Comparison of ENCODE assay signal across 12 cellular contexts in the genomic region with DNA sequence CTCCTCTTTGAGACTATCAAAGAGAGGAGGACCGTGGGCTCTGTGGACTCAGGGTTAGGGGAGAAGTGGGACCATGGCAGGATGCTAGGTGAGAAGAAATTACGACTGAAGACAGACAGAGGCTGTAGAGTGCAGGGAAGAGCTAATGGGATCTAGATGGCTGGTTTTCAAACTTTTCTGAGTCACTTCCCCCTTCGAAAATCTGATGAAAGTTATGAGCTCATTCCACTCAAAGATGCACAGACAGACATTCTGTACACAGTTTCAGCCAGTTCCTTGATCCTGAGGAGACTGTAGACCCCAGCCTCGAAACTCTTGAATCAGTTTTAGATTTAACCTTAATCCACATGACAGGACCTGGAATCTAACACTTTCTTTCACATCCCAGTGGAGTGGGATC. TPM values are rescaled to one million over a fixed set of nuclear protein-coding genes. Genes with fewer than 3 reads are reported as not detected.
A peak's percentile ranks its signal among the peaks of the same experiment; 100 is the strongest.
DNase-seq lines count a peak whose midpoint lies in the region; ATAC-seq, FAIRE-seq and TF ChIP-seq lines count a peak whose summit lies in the region.
"Had no signal": no experiment of that assay in that cellular context is flagged by ENCODE, and none has a peak within 500 bp of the region (broad histone marks: within the 10 kb centered on the region; RNA-seq: fewer than 3 reads in every experiment).

No MANE protein-coding gene starts in this region.

- H3F3A ChIP-seq in PC-3 (ENCODE audit: low read length, unreplicated experiment) (no peaks in the 10 kb centered on the region), neural progenitor cell (ENCODE audit: low read depth) (no peaks in the 10 kb centered on the region)

- 59% methylated on average over 4 of the region's 4 CpGs for WGBS in GM12878 (ENCODE audit: insufficient coverage, insufficient replicate concordance, low lambda C conversion rate, missing lambda C conversion rate)

- no peaks in the 10 kb centered on the region for H3K9me2 ChIP-seq in PC-3 (replicated peaks; ENCODE audit: low read length)

- no peak overlapping the region for H3K4me3 Mint-ChIP-seq in neural progenitor cell

- H3K27ac Mint-ChIP-seq in neural progenitor cell = peak overlapping the region; percentile 87

- H3K4me1 ChIP-seq in PC-3 (ENCODE audit: insufficient read depth, low read length) (peaks cover 15% of the 10 kb centered on the region; the same call in 1 of the 2 replicates), GM12878 (ENCODE audit: control insufficient read depth, insufficient read depth, low read length) (peaks cover 69% of the 10 kb centered on the region), neural progenitor cell (peaks cover 12% of the 10 kb centered on the region)

- peaks cover 38% of the 10 kb centered on the region for H3K4me1 Mint-ChIP-seq in neural progenitor cell

- intact Hi-C loops in PC-3 (cut with micrococcal nuclease) = no loop called here
- intact Hi-C loops in GM12878 (cut with micrococcal nuclease; ENCODE audit: unreplicated experiment) = no loop called here
- intact Hi-C loops in Right ventricle myocardium inferior (cut with DNase I) = no loop called here

- H3K27me3 Mint-ChIP-seq in neural progenitor cell (ENCODE audit: insufficient read depth, low read depth) = peaks cover 5% of the 10 kb centered on the region

- SMC1A ChIA-PET in GM12878 (lab: Charles Lee; ENCODE audit: uncharacterized antibody, unreplicated experiment) = interaction anchor here (1.0 to 3.1 kb wide), 5 partner anchors 19 to 155 kb away, joined by 3 to 19 read pairs (median 3); no protein-coding TSS in a partner anchor

- no peaks in the 10 kb centered on the region for H3K79me2 ChIP-seq in PC-3 (ENCODE audit: low read length)
- no peaks in the 10 kb centered on the region for H3K79me2 ChIP-seq in GM12878 (ENCODE audit: control insufficient read depth, insufficient read depth, low read length)
- no peaks in the 10 kb centered on the region for H3K79me2 ChIP-seq in neural progenitor cell (ENCODE audit: low read depth)
- H3K79me2 ChIP-seq: parathyroid adenoma had no signal

- H2AFZ ChIP-seq in PC-3 (ENCODE audit: low read length) = no peak overlapping the region
- H2AFZ ChIP-seq in GM12878 (ENCODE audit: control insufficient read depth, low read depth, low read length) = no peak overlapping the region
- H2AFZ ChIP-seq in neural progenitor cell (replicated peaks) = no peak overlapping the region
- H2AFZ ChIP-seq: parathyroid adenoma had no signal

- no peak for TF ChIP-seq RAD21 in GM12878 (IDR thresholded peaks at IDR 0.05; ENCODE audit: insufficient read depth, low read depth, low read length)

- H3K36me3 Mint-ChIP-seq in neural progenitor cell = no peaks in the 10 kb centered on the region

- H3K4me3 ChIP-seq in PC-3 (ENCODE audit: low read length) = no peak overlapping the region
- no peak overlapping the region for H3K4me3 ChIP-seq in GM12878
- H3K4me3 ChIP-seq in neural progenitor cell = no peak overlapping the region

- H3K9me3 ChIP-seq in PC-3 (ENCODE audit: low read length) = no peaks in the 10 kb centered on the region
- H3K9me3 ChIP-seq in GM12878 (replicated peaks; ENCODE audit: control insufficient read depth, insufficient read depth, low read length) = no peaks in the 10 kb centered on the region
- no peaks in the 10 kb centered on the region for H3K9me3 ChIP-seq in neural progenitor cell (ENCODE audit: low read depth)

- no TSS peak for BruUV-seq in PC-3 (replicated peaks; lab: Mats Ljungman, UMichigan)
- no TSS peak for BruUV-seq in GM12878 (replicated peaks; lab: Mats Ljungman, UMichigan)

- no peaks in the 10 kb centered on the region for H4K20me1 ChIP-seq in PC-3 (ENCODE audit: low read length)
- H4K20me1 ChIP-seq in GM12878 (ENCODE audit: control insufficient read depth, insufficient read depth) = no peaks in the 10 kb centered on the region
- no peaks in the 10 kb centered on the region for H4K20me1 ChIP-seq in neural progenitor cell (ENCODE audit: low read depth)

- H3K4me2 ChIP-seq in PC-3 (ENCODE audit: low read length) = no peak overlapping the region
- H3K4me2 ChIP-seq in GM12878 (ENCODE audit: control insufficient read depth, insufficient read depth) = no peak overlapping the region
- no peak overlapping the region for H3K4me2 ChIP-seq in neural progenitor cell

- no peak for TF ChIP-seq POLR2A in GM12878 (IDR thresholded peaks at IDR 0.05; ENCODE audit: low read depth, low read length)

- ATAC-seq in PC-3 = peak; percentile 72
- no peak for ATAC-seq in GM12878
- ATAC-seq in Right ventricle myocardium inferior = no peak

- H3K36me3 ChIP-seq in PC-3 (ENCODE audit: low read depth, low read length) (no peaks in the 10 kb centered on the region), GM12878 (ENCODE audit: control insufficient read depth in 2 of 2, insufficient read depth in 2 of 2, low read length in 1 of 2) (no peaks in the 10 kb centered on the region), neural progenitor cell (no peaks in the 10 kb centered on the region)

- CTCF ChIA-PET in PC-3 (lab: Charles Lee) = interaction anchor here (1.0 kb wide), 1 partner anchor 41 kb away, joined by 3 read pairs; a partner anchor contains a TSS
- CTCF ChIA-PET in GM12878 (lab: Yijun Ruan, JAX) = interaction anchor here (0.9 to 4.6 kb wide), 6 partner anchors 20 to 251 kb away, joined by 3 to 17 read pairs (median 4); a partner anchor contains a TSS

- no peak for FAIRE-seq in GM12878 (lab: Jason Lieb, UNC)
- FAIRE-seq: A204.1 had no signal

- TF ChIP-seq EP300 in GM12878 (IDR thresholded peaks at IDR 0.05; ENCODE audit: borderline replicate concordance in 1 of 2, control insufficient read depth in 1 of 2, low read depth in 2 of 2, low read length in 2 of 2) = no peak

- in situ Hi-C loops in GM12878 (cut with MboI) = no loop called here

- H3K27ac ChIP-seq in PC-3 (ENCODE audit: low read length) (no peak overlapping the region), GM12878 (ENCODE audit: control insufficient read depth, insufficient read depth) (no peak overlapping the region), neural progenitor cell (no peak overlapping the region)
- H3K27ac ChIP-seq: parathyroid adenoma had no signal

- DNase-seq in SIG-M5 treated with dmso at 0.1 percent for 504 hours (lab: John Stamatoyannopoulos, UW; ENCODE audit: unreplicated experiment) (peak; percentile 26), SIG-M5 (lab: John Stamatoyannopoulos, UW) (no peak), PC-3 (peak; percentile 59), GM12878 (ENCODE audit: low read depth, low spot score) (no peak), neural progenitor cell (ENCODE audit: low spot score) (no peak), Right ventricle myocardium inferior (ENCODE audit: missing footprints) (no peak), NCI-H526 (lab: John Stamatoyannopoulos, UW) (no peak), midbrain (lab: John Stamatoyannopoulos, UW) (no peak)
- DNase-seq: stimulated activated CD4-positive, alpha-beta T cell treated with anti-CD3 and anti-CD28 coated beads, Interleukin-4, amount 100 ng/mL, for 24 hours had no signal

- H3K27me3 ChIP-seq in PC-3 (ENCODE audit: low read length) (no peaks in the 10 kb centered on the region), GM12878 (replicated peaks in 1 of 2; ENCODE audit: control insufficient read depth in 2 of 2, insufficient read depth in 2 of 2, low read length in 1 of 2) (no peaks in the 10 kb centered on the region), neural progenitor cell (no peaks in the 10 kb centered on the region)

- H3K9me3 Mint-ChIP-seq in neural progenitor cell = peaks cover 3% of the 10 kb centered on the region

- RAD21 ChIA-PET in GM12878 (lab: Charles Lee; ENCODE audit: unreplicated experiment) = interaction anchor here (2.6 kb wide), 1 partner anchor 22 kb away, joined by 10 read pairs; no protein-coding TSS in a partner anchor

- H3K9ac ChIP-seq in PC-3 (ENCODE audit: low read length) = no peak overlapping the region
- H3K9ac ChIP-seq in GM12878 (ENCODE audit: control insufficient read depth, insufficient read depth, low read length) = no peak overlapping the region
- no peak overlapping the region for H3K9ac ChIP-seq in neural progenitor cell
- H3K9ac ChIP-seq: parathyroid adenoma had no signal

- POLR2A ChIA-PET in PC-3 (lab: Charles Lee; ENCODE audit: unreplicated experiment) (interaction anchor here (0.5 to 0.7 kb wide), 3 partner anchors 23 to 908 kb away, joined by 3 read pairs; no protein-coding TSS in a partner anchor), GM12878 (lab: Charles Lee) (no interaction called here)

- no peak for TF ChIP-seq CTCF in PC-3 (conservative IDR thresholded peaks at IDR 0.05; ENCODE audit: low read depth, low read length)
- no peak for TF ChIP-seq CTCF in GM12878 (IDR thresholded peaks at IDR 0.05 in 2 of 3, conservative IDR thresholded peaks at IDR 0.05 in 1 of 3; ENCODE audit: control insufficient read depth in 2 of 3, extremely low read depth in 1 of 3, insufficient read depth in 1 of 3, low read depth in 3 of 3, low read length in 3 of 3)
- TF ChIP-seq CTCF in neural progenitor cell (IDR thresholded peaks at IDR 0.05) = no peak

TF ChIP-seq in GM12878, 131 proteins besides CTCF, POLR2A, EP300 and RAD21 (continues in another document):
- TF ChIP-seq BRCA1 (IDR thresholded peaks at IDR 0.05; ENCODE audit: low read depth, low read length) (no peak), RFX5 (IDR thresholded peaks at IDR 0.05; ENCODE audit: low read depth, low read length) (no peak), KAT2A (conservative IDR thresholded peaks at IDR 0.05; ENCODE audit: control insufficient read depth, low read depth, low read length) (no peak)

RNA-seq across cellular contexts. Expression of a gene that starts 40.7 kb away (rescaled TPM):
- total RNA-seq in PC-3 (2014; rRNA removed) = 2.7 and 3.4 TPM in 2 replicates
- 15.6 and 18.2 TPM in 2 replicates for total RNA-seq in GM12878 (2013; cell fraction: nucleolus; rRNA removed)
- total RNA-seq in GM12878 (2014; rRNA removed) = 3.8 and 4.7 TPM in 2 replicates
- 4.4 and 6.0 TPM in 2 replicates for total RNA-seq in GM12878 (2014; rRNA removed; fragmentation: Illumina TruSeq; extraction: Trizol)
- 5.6 and 6.2 TPM in 2 replicates for total RNA-seq in GM12878 (2021)
- 1.9 TPM for polyA plus RNA-seq in GM12878 (2011; ENCODE audit: low read depth)
- 1.1 and 1.7 TPM in 2 replicates for polyA plus RNA-seq in GM12878 (2011; rRNA removed)
- 0.46 and 0.57 TPM in 2 replicates for polyA plus RNA-seq in GM12878 (2011; cell fraction: cytosol; rRNA removed)
- 0.22 and 0.66 TPM in 2 replicates for polyA plus RNA-seq in GM12878 (2011; cell fraction: nucleus; rRNA removed)
- polyA plus RNA-seq in GM12878 (2012) = 5.6 and 6.8 TPM in 2 replicates
- polyA plus RNA-seq in GM12878 (2014; fragmentation: Illumina TruSeq; extraction: Trizol) = 5.3 and 5.5 TPM in 2 replicates
- polyA plus RNA-seq in GM12878 (2014; fragmentation: Nextera tagmentation; extraction: Ambion mirVana) = 1 to 10 TPM; 3.0 to 4.1 TPM
- 6.3 and 7.7 TPM in 2 replicates for polyA plus RNA-seq in GM12878 (2014; rRNA removed)
- polyA plus RNA-seq in GM12878 (2016; fragmentation: Nextera tagmentation; extraction: Ambion mirVana) = 10 to 100 TPM in 1 of 2 experiments, 1 to 10 TPM in 1; 9.1 to 10.6 TPM
- 0.29 and 0.46 TPM in 2 replicates for polyA minus RNA-seq in GM12878 (2011; rRNA and poly(A)+ RNA removed)
- polyA minus RNA-seq in GM12878 (2011; cell fraction: cytosol; rRNA and poly(A)+ RNA removed) = not detected in 2 replicates
- 0.19 and 0.36 TPM in 2 replicates for polyA minus RNA-seq in GM12878 (2011; cell fraction: nucleus; rRNA and poly(A)+ RNA removed)
- total RNA-seq in neural progenitor cell (ENCODE audit: low replicate concordance) = 3.6 and 7.9 TPM in 2 replicates
- 2.8 TPM for total RNA-seq in Right ventricle myocardium inferior
- total RNA-seq: HT-29 had no signal

Comparison
In these comparisons a context has a peak if more than half of its experiments do, and no peak if none do; other contexts are left out.
1. DNase-seq: peak in SIG-M5 treated with dmso at 0.1 percent for 504 hours (single experiment) and PC-3 (single experiment); none in SIG-M5 (single experiment), GM12878 (single experiment), neural progenitor cell (single experiment), Right ventricle myocardium inferior (single experiment), NCI-H526 (0 of 2) and midbrain (single experiment).